10 cellular contexts compared by ENCODE assay signal in genomic region chr12:124167141-124167540, GRCh38.
"Had no signal": no experiment of that assay in that cellular context is flagged by ENCODE, and none has a peak within 500 bp of the region (broad histone marks: within the 10 kb centered on the region; RNA-seq: fewer than 3 reads in every experiment).

No MANE protein-coding gene starts in this region.

- H3K36me3 ChIP-seq: HAP-1 had no signal

- H2AFZ ChIP-seq: GM23248, GM23338 had no signal

- H3K9ac ChIP-seq: GM23248 had no signal

- H3K4me1 ChIP-seq: HAP-1 had no signal

- ATAC-seq: GM23338, HCT116 had no signal

- DNase-seq: GM23248, GOT3, H7, H9, HCEC 1CT, HFFc6 had no signal

- H3K27ac ChIP-seq: GM23248 had no signal

- H3K4me3 ChIP-seq: GM23248, GM23338, HAP-1 had no signal

- FAIRE-seq: H54 had no signal

- H3K4me2 ChIP-seq: GM23338 had no signal
